20 cellular contexts compared by ENCODE assay signal in genomic region chr13:75795274-75795673, GRCh38.
DNase-seq lines count a peak whose midpoint lies in the region; ATAC-seq and TF ChIP-seq lines count a peak whose summit lies in the region.
"Had no signal": no experiment of that assay in that cellular context is flagged by ENCODE, and none has a peak within 500 bp of the region (broad histone marks: within the 10 kb centered on the region; RNA-seq: fewer than 3 reads in every experiment).

No MANE protein-coding gene starts in this region.

- no peak overlapping the region for H2BK12ac ChIP-seq in mesenchymal stem cell (ENCODE audit: low read length in 2 of 2)

- H3K27me3 Mint-ChIP-seq in HFFc6 (ENCODE audit: insufficient read depth) (peaks cover 40% of the 10 kb centered on the region), nephron progenitor cell (ENCODE audit: low read depth, poor library complexity) (peaks cover 2% of the 10 kb centered on the region), endothelial cell (ENCODE audit: unreplicated experiment) (no peaks in the 10 kb centered on the region)
- H3K27me3 Mint-ChIP-seq: CD4-positive, CD25-positive, alpha-beta regulatory T cell; CD8-positive, alpha-beta memory T cell; IgD-negative memory B cell had no signal

- H3K4ac ChIP-seq in IMR-90 (ENCODE audit: low read depth, low read length) (no peak overlapping the region), mesenchymal stem cell (ENCODE audit: low read depth in 1 of 2, low read length in 2 of 2) (no peak overlapping the region)

- H3K4me3 Mint-ChIP-seq in HFFc6 (peak overlapping the region; percentile 25; the same call in 1 of the 2 replicates), nephron progenitor cell (no peak overlapping the region), endothelial cell (ENCODE audit: unreplicated experiment) (no peak overlapping the region)
- H3K4me3 Mint-ChIP-seq: CD4-positive, CD25-positive, alpha-beta regulatory T cell; CD8-positive, alpha-beta memory T cell; IgD-negative memory B cell had no signal

- peak overlapping the region; percentile 53; the same call in 1 of the 2 replicates for H3K23ac ChIP-seq in IMR-90 (ENCODE audit: low read depth, low read length)
- H3K23ac ChIP-seq in mesenchymal stem cell (ENCODE audit: low read length in 2 of 2): no peak overlapping the region

- in situ Hi-C loops in IMR-90 (cut with MboI; ENCODE audit: low sequenced_read_pairs): no loop called here

- no peak overlapping the region for H2BK120ac ChIP-seq in IMR-90 (ENCODE audit: low read depth, low read length)
- no peak overlapping the region for H2BK120ac ChIP-seq in mesenchymal stem cell (ENCODE audit: low read depth, low read length)

- H3K27ac Mint-ChIP-seq in HFFc6 (peak overlapping the region; percentile 21; the same call in 1 of the 2 replicates), nephron progenitor cell (peak overlapping the region; percentile 8), endothelial cell (ENCODE audit: unreplicated experiment) (no peak overlapping the region)
- H3K27ac Mint-ChIP-seq: CD4-positive, CD25-positive, alpha-beta regulatory T cell; CD8-positive, alpha-beta memory T cell; IgD-negative memory B cell had no signal

- TF ChIP-seq CTCF in HFFc6 (IDR thresholded peaks at IDR 0.05) (no peak), IMR-90 (conservative IDR thresholded peaks at IDR 0.05; ENCODE audit: low read depth, low read length) (no peak), nephron progenitor cell (IDR thresholded peaks at IDR 0.05) (no peak), endothelial cell (IDR thresholded peaks at IDR 0.05; ENCODE audit: unreplicated experiment) (no peak)

- no peak overlapping the region for H2AFZ ChIP-seq in IMR-90 (replicated peaks; ENCODE audit: low read length, poor library complexity)
- no peak overlapping the region for H2AFZ ChIP-seq in mesenchymal stem cell (ENCODE audit: low read depth, low read length)

- peaks cover 20 to 62% of the 10 kb centered on the region in 2 experiments for H3K79me1 ChIP-seq in IMR-90 (ENCODE audit: low read depth in 1 of 2, low read length in 2 of 2)
- H3K79me1 ChIP-seq in mesenchymal stem cell (replicated peaks; ENCODE audit: low read length, poor library complexity, severe bottlenecking): peaks cover 14% of the 10 kb centered on the region

- peaks cover 71% of the 10 kb centered on the region for H3K36me3 Mint-ChIP-seq in HFFc6 (ENCODE audit: low read depth)
- H3K36me3 Mint-ChIP-seq in nephron progenitor cell (ENCODE audit: low read depth): no peaks in the 10 kb centered on the region
- no peaks in the 10 kb centered on the region for H3K36me3 Mint-ChIP-seq in endothelial cell (ENCODE audit: low read depth, unreplicated experiment)

- no peak overlapping the region for H3K18ac ChIP-seq in IMR-90 (ENCODE audit: low read depth, low read length)
- H3K18ac ChIP-seq in mesenchymal stem cell (ENCODE audit: low read depth in 1 of 2, low read length in 2 of 2): no peak overlapping the region

- BruUV-seq in IMR-90 (replicated peaks; lab: Mats Ljungman, UMichigan): no TSS peak

- WGBS in IMR-90 (ENCODE audit: extremely low coverage in 2 of 2, insufficient read length in 1 of 2), 2 experiments: no CpG with 5 or more reads among the region's 2 CpGs
- 94% methylated on average over 1 of the region's 2 CpGs for WGBS in mesenchymal stem cell

- no peak for TF ChIP-seq POLR2A in IMR-90 (IDR thresholded peaks at IDR 0.05; ENCODE audit: low read depth, low read length)

- H4K8ac ChIP-seq in IMR-90 (ENCODE audit: low read depth in 2 of 2, low read length in 2 of 2): no peak overlapping the region
- no peak overlapping the region for H4K8ac ChIP-seq in mesenchymal stem cell (ENCODE audit: low read length)

- H3K4me1 ChIP-seq in IMR-90 (ENCODE audit: control insufficient read depth, insufficient read depth, low read length) (peaks cover 9% of the 10 kb centered on the region), mesenchymal stem cell (ENCODE audit: control insufficient read depth, insufficient read depth, low read depth, low read length) (peaks cover 2% of the 10 kb centered on the region)
- H3K4me1 ChIP-seq: BE2C had no signal

- no peak overlapping the region for H2AK9ac ChIP-seq in IMR-90 (replicated peaks; ENCODE audit: low read depth, low read length, poor library complexity)

- H2BK20ac ChIP-seq in IMR-90 (ENCODE audit: low read depth, low read length): no peak overlapping the region

- H3K9me3 Mint-ChIP-seq in HFFc6 (peaks cover 7% of the 10 kb centered on the region; the same call in 1 of the 2 replicates), nephron progenitor cell (peaks cover 4% of the 10 kb centered on the region), endothelial cell (ENCODE audit: unreplicated experiment) (no peaks in the 10 kb centered on the region)
- H3K9me3 Mint-ChIP-seq: CD4-positive, CD25-positive, alpha-beta regulatory T cell; CD8-positive, alpha-beta memory T cell; IgD-negative memory B cell had no signal

- H4K91ac ChIP-seq in IMR-90 (ENCODE audit: insufficient read depth, low read depth, low read length) (no peak overlapping the region), mesenchymal stem cell (ENCODE audit: low read length) (no peak overlapping the region)

- TF ChIP-seq RAD21 in IMR-90 (IDR thresholded peaks at IDR 0.05; ENCODE audit: low read length): no peak

- dilution Hi-C loops in IMR-90 (cut with HindIII; ENCODE audit: low sequenced_read_pairs, unreplicated experiment): no loop called here

- H3K27me3 ChIP-seq in IMR-90 (ENCODE audit: control insufficient read depth, insufficient read depth, low read length) (no peaks in the 10 kb centered on the region), mesenchymal stem cell (ENCODE audit: control insufficient read depth in 1 of 2, insufficient read depth in 1 of 2, low read length in 2 of 2) (no peaks in the 10 kb centered on the region)
- H3K27me3 ChIP-seq: BE2C had no signal

- H3K9ac ChIP-seq in IMR-90 (ENCODE audit: low read depth, low read length): no peak overlapping the region
- H3K9ac ChIP-seq in mesenchymal stem cell (ENCODE audit: low read length): no peak overlapping the region

- peaks cover 53% of the 10 kb centered on the region; the same call in 1 of the 2 replicates for H4K20me1 ChIP-seq in IMR-90 (ENCODE audit: insufficient read depth, low read length)

- DNase-seq in HFFc6 (no peak), IMR-90 (no peak), nephron progenitor cell (no peak), endothelial cell (ENCODE audit: low spot score) (no peak), mesenchymal stem cell (no peak)
- DNase-seq in activated CD4-positive, alpha-beta T cell treated with anti-CD3 and anti-CD28 coated beads for 4 hours: no peak
- DNase-seq: ACHN; BE2C; C1 segment of cervical spinal cord; CD4-positive, CD25-positive, alpha-beta regulatory T cell; CD8-positive, alpha-beta memory T cell; COR-L47; DMS153; DMS79; GDM1; GOT3; H7; KBM-7 had no signal

- H3K56ac ChIP-seq in IMR-90 (ENCODE audit: extremely low read depth, insufficient read depth, low read length): no peak overlapping the region

- H2AK5ac ChIP-seq in IMR-90 (ENCODE audit: low read depth, low read length) (no peak overlapping the region), mesenchymal stem cell (ENCODE audit: low read length, severe bottlenecking) (no peak overlapping the region)

- no peaks in the 10 kb centered on the region for H3K9me3 ChIP-seq in IMR-90 (ENCODE audit: control insufficient read depth, insufficient read depth, low read length)
- no peaks in the 10 kb centered on the region for H3K9me3 ChIP-seq in mesenchymal stem cell (ENCODE audit: control insufficient read depth, low read length)
- H3K9me3 ChIP-seq: BE2C had no signal

- intact Hi-C loops in IMR-90 (cut with micrococcal nuclease): no loop called here

- no peak overlapping the region for H2BK15ac ChIP-seq in IMR-90 (ENCODE audit: low read depth, low read length)
- H2BK15ac ChIP-seq in mesenchymal stem cell (ENCODE audit: low read depth, poor library complexity, severe bottlenecking): no peak overlapping the region

- H3K9me1 ChIP-seq in IMR-90 (ENCODE audit: insufficient read depth, low read length): peaks cover 16% of the 10 kb centered on the region

- ATAC-seq in IMR-90 (ENCODE audit: low read depth): no peak
- ATAC-seq: HCT116 had no signal

- H3K14ac ChIP-seq in IMR-90 (replicated peaks; ENCODE audit: low read depth, low read length) (no peak overlapping the region), mesenchymal stem cell (ENCODE audit: low read length in 2 of 2) (no peak overlapping the region)

- H3K4me2 ChIP-seq in IMR-90 (ENCODE audit: low read depth, low read length): no peak overlapping the region
- no peak overlapping the region for H3K4me2 ChIP-seq in mesenchymal stem cell (ENCODE audit: low read length, poor library complexity, severe bottlenecking)

- H3K4me1 Mint-ChIP-seq in HFFc6 (ENCODE audit: low read depth): peaks cover 63% of the 10 kb centered on the region
- H3K4me1 Mint-ChIP-seq in nephron progenitor cell: no peaks in the 10 kb centered on the region
- H3K4me1 Mint-ChIP-seq in endothelial cell (ENCODE audit: unreplicated experiment): peaks cover 8% of the 10 kb centered on the region
- H3K4me1 Mint-ChIP-seq: CD8-positive, alpha-beta memory T cell; IgD-negative memory B cell had no signal

- H3K27ac ChIP-seq in IMR-90 (ENCODE audit: insufficient read depth, low read length) (no peak overlapping the region), mesenchymal stem cell (ENCODE audit: low read length, poor library complexity, severe bottlenecking) (no peak overlapping the region)

- CTCF ChIA-PET in IMR-90 (lab: Yijun Ruan, JAX): no interaction called here

- H3K4me3 ChIP-seq in IMR-90 (ENCODE audit: insufficient read depth, low read depth, low read length) (no peak overlapping the region), mesenchymal stem cell (ENCODE audit: insufficient read depth in 1 of 2, low read depth in 1 of 2, low read length in 2 of 2) (no peak overlapping the region)

- POLR2A ChIA-PET in IMR-90 (lab: Charles Lee; ENCODE audit: unreplicated experiment): no interaction called here

- peaks cover 4% of the 10 kb centered on the region for H3K36me3 ChIP-seq in IMR-90 (ENCODE audit: control insufficient read depth, insufficient read depth, low read length)
- H3K36me3 ChIP-seq in mesenchymal stem cell (ENCODE audit: control insufficient read depth in 1 of 2, insufficient read depth in 2 of 2, low read depth in 1 of 2, low read length in 2 of 2): peaks cover 0 to 34% of the 10 kb centered on the region in 2 experiments
- H3K36me3 ChIP-seq: BE2C had no signal

- H2BK5ac ChIP-seq in IMR-90 (ENCODE audit: low read depth, low read length, poor library complexity, severe bottlenecking) (peak overlapping the region; percentile 51), mesenchymal stem cell (ENCODE audit: low read depth, low read length, poor library complexity, severe bottlenecking) (no peak overlapping the region)

- no peak overlapping the region; the same call in 1 of the 2 replicates for H4K5ac ChIP-seq in IMR-90 (ENCODE audit: low read depth, low read length)

TF ChIP-seq in IMR-90, 13 proteins besides CTCF, POLR2A, EP300 and RAD21 (continues in another document):
- TF ChIP-seq MXI1 (IDR thresholded peaks at IDR 0.05; ENCODE audit: borderline replicate concordance, low read depth, low read length) (no peak), FOS (IDR thresholded peaks at IDR 0.05; ENCODE audit: low read depth, low read length) (no peak)
